8 cellular contexts compared by ENCODE assay signal in the genomic region with DNA sequence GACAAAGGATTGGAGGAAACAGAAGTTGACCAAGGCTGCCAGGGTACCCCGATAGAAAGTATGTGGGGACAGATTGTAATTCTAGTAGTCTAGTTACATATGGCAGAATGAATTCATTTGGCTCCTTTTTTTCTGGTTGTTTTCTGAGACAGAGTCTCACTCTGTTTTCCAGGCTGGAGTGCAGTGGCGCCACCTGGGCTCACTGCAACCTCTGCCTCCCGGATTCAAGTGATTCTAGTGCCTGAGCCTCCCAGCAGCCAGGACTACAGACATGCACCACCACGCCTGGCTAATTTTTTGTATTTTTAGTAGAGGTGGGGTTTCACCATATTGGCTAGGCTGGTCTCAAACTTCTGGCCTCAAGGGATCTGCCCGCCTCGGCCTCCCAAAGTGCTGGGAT. TPM values are rescaled to one million over a fixed set of nuclear protein-coding genes. Genes with fewer than 3 reads are reported as not detected.
A peak's percentile ranks its signal among the peaks of the same experiment; 100 is the strongest.
DNase-seq lines count a peak whose midpoint lies in the region; FAIRE-seq and TF ChIP-seq lines count a peak whose summit lies in the region.
"Not testable (repeated sequence)": the region's sequence is repeated elsewhere in the genome, so short reads cannot be mapped to it uniquely, and the experiment has no call there.

No MANE protein-coding gene starts in this region.

- BruUV-seq in PC-9 (replicated peaks; lab: Mats Ljungman, UMichigan): not testable (repeated sequence)

- H3K79me2 ChIP-seq in PC-9 (ENCODE audit: low read depth); H1 (ENCODE audit: control insufficient read depth in 1 of 2, insufficient read depth in 2 of 2, low read length in 2 of 2); osteoblast (ENCODE audit: insufficient read depth, low read length): not testable (repeated sequence)

- not testable (repeated sequence) for H2BK12ac ChIP-seq in H1 (ENCODE audit: low read depth, low read length)

- not testable (repeated sequence) for H2AFZ ChIP-seq in PC-9; H1 (ENCODE audit: low read length); osteoblast (ENCODE audit: low read length)

- H3K4ac ChIP-seq in H1 (replicated peaks; ENCODE audit: insufficient read length, low read depth, low read length): not testable (repeated sequence)

- H3K9ac ChIP-seq in adipocyte (ENCODE audit: low read length); H1 (replicated peaks in 1 of 4; ENCODE audit: extremely low read depth in 1 of 4, low read depth in 3 of 4, low read length in 3 of 4): not testable (repeated sequence)

- DNase-seq in AG04450 (ENCODE audit: low read depth, low spot score); osteoblast (ENCODE audit: insufficient read length, low spot score, missing footprints): not testable (repeated sequence)
- DNase-seq in ELF-1 (ENCODE audit: low read depth, low spot score) (peak; percentile 52), KBM-7 (peak; percentile 10), PC-9 (peak in 1 of 2 experiments; percentile 14), adipocyte (ENCODE audit: low read depth) (peak; percentile 1), H1 (ENCODE audit: low read depth in 1 of 2, low spot score in 2 of 2) (peak in 1 of 2 experiments; percentile 57), iPS DF 4.7 (ENCODE audit: extremely low read depth, low spot score) (peak; percentile 3)

- not testable (repeated sequence) for H3K4me1 ChIP-seq in PC-9 (replicated peaks; ENCODE audit: insufficient read depth); adipocyte (ENCODE audit: control insufficient read depth, insufficient read depth, low read length); H1 (replicated peaks in 1 of 4; ENCODE audit: control insufficient read depth in 3 of 4, insufficient read depth in 4 of 4, low read length in 3 of 4); osteoblast (ENCODE audit: insufficient read depth, low read length)

- not testable (repeated sequence) for TF ChIP-seq POLR2A in H1 (IDR thresholded peaks at IDR 0.05; ENCODE audit: control extremely low read depth in 1 of 2, low read depth in 2 of 2, low read length in 2 of 2)

- not testable (repeated sequence) for H3K79me1 ChIP-seq in H1 (ENCODE audit: low read depth, low read length)

- TF ChIP-seq CTCF in AG04450 (IDR thresholded peaks at IDR 0.05; ENCODE audit: low read depth, low read length): peak; percentile 36
- peak; percentile 50; the same call in 1 of the 2 replicates for TF ChIP-seq CTCF in PC-9 (conservative IDR thresholded peaks at IDR 0.05)
- TF ChIP-seq CTCF in H1 (IDR thresholded peaks at IDR 0.05; ENCODE audit: control extremely low read depth in 1 of 3, insufficient read depth in 1 of 3, low read depth in 1 of 3, low read length in 3 of 3): peak; percentile 30 to 58 (median 56); a peak in 3 of 4 replicates
- peak; percentile 42 for TF ChIP-seq CTCF in osteoblast (IDR thresholded peaks at IDR 0.05; ENCODE audit: extremely low read depth, low read depth, low read length)

- not testable (repeated sequence) for H4K5ac ChIP-seq in H1 (ENCODE audit: insufficient read length, low read depth, low read length)

- 90% methylated on average over 6 of the region's 6 CpGs; no CpG with 5 or more reads in 1 of the 2 experiments for WGBS in H1 (ENCODE audit: extremely low coverage in 1 of 2, insufficient coverage in 1 of 2, insufficient read length in 1 of 2, insufficient replicate concordance in 2 of 2, low coverage in 1 of 2, low lambda C conversion rate in 2 of 2, missing lambda C conversion rate in 1 of 2), 2 experiments

- H3K23me2 ChIP-seq in H1 (ENCODE audit: low read depth, low read length): not testable (repeated sequence)

- FAIRE-seq in H1 (lab: Jason Lieb, UNC): not testable (repeated sequence)

- POLR2A ChIA-PET in AG04450 (lab: Yijun Ruan, JAX); PC-9 (lab: Charles Lee; ENCODE audit: unreplicated experiment): not testable (repeated sequence)
- POLR2A ChIA-PET in H1 (lab: Charles Lee; ENCODE audit: partially characterized antibody): interaction anchor here (0.7 to 2.1 kb wide), 2 partner anchors 30 to 223 kb away, joined by 4 to 5 read pairs; a partner anchor contains a TSS

- not testable (repeated sequence) for H4K91ac ChIP-seq in H1 (replicated peaks; ENCODE audit: insufficient read length, low read length)

- H3K4me3 ChIP-seq in AG04450 (ENCODE audit: low read depth, low read length); PC-9; adipocyte (ENCODE audit: low read length); H1 (ENCODE audit: extremely low read depth in 1 of 4, insufficient read depth in 2 of 4, low read depth in 3 of 4, low read length in 4 of 4); osteoblast (ENCODE audit: insufficient read depth, low read length): not testable (repeated sequence)

- in situ Hi-C loops in KBM-7 (cut with MboI; ENCODE audit: low pct_unique_long_range_greater_than_20kb, low sequenced_read_pairs): not testable (repeated sequence)

- intact Hi-C loops in PC-9 (cut with micrococcal nuclease; ENCODE audit: unreplicated experiment): not testable (repeated sequence)

- H3K23ac ChIP-seq in H1 (ENCODE audit: insufficient read length): not testable (repeated sequence)

- not testable (repeated sequence) for H3K9me2 ChIP-seq in PC-9 (ENCODE audit: insufficient read depth)

- not testable (repeated sequence) for H3K4me2 ChIP-seq in PC-9; H1 (ENCODE audit: insufficient read depth in 1 of 2, low read depth in 2 of 2, low read length in 2 of 2); osteoblast (ENCODE audit: insufficient read depth, low read length)

- CTCF ChIA-PET in AG04450 (lab: Charles Lee) (interaction anchor here (0.6 to 2.3 kb wide), 4 partner anchors 12 to 322 kb away, joined by 3 to 10 read pairs (median 3); no protein-coding TSS in a partner anchor), H1 (lab: Charles Lee; ENCODE audit: partially characterized antibody) (interaction anchor here (0.6 to 6.3 kb wide), 22 partner anchors 9 to 310 kb away, joined by 3 to 45 read pairs (median 5); no protein-coding TSS in a partner anchor)
- CTCF ChIA-PET in PC-9 (lab: Charles Lee): not testable (repeated sequence)

- H4K8ac ChIP-seq in H1 (ENCODE audit: extremely low read depth, insufficient read depth, low read length): not testable (repeated sequence)

- H3F3A ChIP-seq in PC-9 (ENCODE audit: insufficient read depth, low read depth): not testable (repeated sequence)

- H2BK120ac ChIP-seq in H1 (replicated peaks; ENCODE audit: low read depth, low read length): not testable (repeated sequence)

- H2BK5ac ChIP-seq in H1 (ENCODE audit: low read depth, low read length): not testable (repeated sequence)

- not testable (repeated sequence) for TF ChIP-seq EP300 in H1 (IDR thresholded peaks at IDR 0.05; ENCODE audit: borderline replicate concordance in 1 of 2, low read depth in 2 of 2, low read length in 2 of 2)

- H3K56ac ChIP-seq in H1 (replicated peaks; ENCODE audit: insufficient read length, low read depth, low read length): not testable (repeated sequence)

- H3K14ac ChIP-seq in H1 (ENCODE audit: insufficient read length): not testable (repeated sequence)

- not testable (repeated sequence) for H3K18ac ChIP-seq in H1 (ENCODE audit: extremely low read depth, low read length)

- H4K20me1 ChIP-seq in PC-9 (ENCODE audit: insufficient read depth); H1 (replicated peaks in 1 of 2; ENCODE audit: control insufficient read depth in 1 of 2, insufficient read depth in 2 of 2, low read length in 2 of 2); osteoblast (ENCODE audit: insufficient read depth, low read length): not testable (repeated sequence)

- not testable (repeated sequence) for H2BK15ac ChIP-seq in H1 (ENCODE audit: low read length)

- H2BK20ac ChIP-seq in H1 (ENCODE audit: low read length): not testable (repeated sequence)

- not testable (repeated sequence) for H3K27ac ChIP-seq in AG04450 (ENCODE audit: low read depth, low read length); PC-9; H1 (ENCODE audit: low read depth, low read length); osteoblast (ENCODE audit: low read depth, low read length)

- not testable (repeated sequence) for H3K9me3 ChIP-seq in AG04450 (ENCODE audit: control insufficient read depth, insufficient read depth, low read length); PC-9 (ENCODE audit: insufficient read depth, low read depth); adipocyte (ENCODE audit: control insufficient read depth, low read length); H1 (ENCODE audit: insufficient read depth in 2 of 2, low read depth in 1 of 2, low read length in 1 of 2); osteoblast (ENCODE audit: low read depth, low read length)

- TF ChIP-seq RAD21 in H1 (IDR thresholded peaks at IDR 0.05 in 1 of 2, conservative IDR thresholded peaks at IDR 0.05 in 1 of 2; ENCODE audit: low read depth in 2 of 2, low read length in 2 of 2): peak; percentile 22 to 38; a peak in 3 of 4 replicates

- not testable (repeated sequence) for H2AK5ac ChIP-seq in H1 (ENCODE audit: low read depth, low read length)

- not testable (repeated sequence) for H3K27me3 ChIP-seq in AG04450 (ENCODE audit: control insufficient read depth, insufficient read depth, low read length); PC-9 (ENCODE audit: insufficient read depth, low read depth); adipocyte (replicated peaks; ENCODE audit: control insufficient read depth, insufficient read depth, low read length); H1 (replicated peaks in 1 of 4; ENCODE audit: control insufficient read depth in 3 of 4, extremely low read depth in 1 of 4, insufficient read depth in 3 of 4, low read length in 3 of 4); osteoblast (ENCODE audit: insufficient read depth, low read length)

- H3K36me3 ChIP-seq in PC-9 (ENCODE audit: low read depth) (peaks cover 29% of the 10 kb centered on the region), adipocyte (ENCODE audit: control insufficient read depth, insufficient read depth, low read length, severe bottlenecking) (peaks cover 84% of the 10 kb centered on the region), H1 (ENCODE audit: control insufficient read depth in 2 of 4, insufficient read depth in 4 of 4, low read length in 3 of 4) (peaks cover 7 to 60% (median 45%) of the 10 kb centered on the region in 4 experiments), osteoblast (ENCODE audit: insufficient read depth, low read length) (peaks cover 51% of the 10 kb centered on the region)

RNA-seq across cellular contexts. Expression of a gene that starts 30.3 kb away (rescaled TPM):
- 919 and 986 TPM in 2 replicates for polyA plus RNA-seq in AG04450 (2011; rRNA removed)
- polyA minus RNA-seq in AG04450 (2011; rRNA and poly(A)+ RNA removed): 340 and 397 TPM in 2 replicates
- 828 and 839 TPM in 2 replicates for total RNA-seq in PC-9 (2021)
- total RNA-seq in H1 (2021; fragmentation: NEBNext Ultra II Directional; extraction: Animal tissue kit (Norgen Biotek cat#: 25700)): 1,310 and 1,336 TPM in 2 replicates
- polyA plus RNA-seq in H1 (2011; rRNA removed): 1,818 and 2,270 TPM in 2 replicates
- polyA plus RNA-seq in H1 (2011; cell fraction: cytosol; rRNA removed): 1,982 TPM
- 640 TPM for polyA plus RNA-seq in H1 (2011; cell fraction: nucleus; rRNA removed)
- 1,729 to 2,391 TPM (median 1,829 TPM) in 4 replicates for polyA plus RNA-seq in H1 (2012, experiment 1 of 2)
- 2,854 TPM for polyA plus RNA-seq in H1 (2012, experiment 2 of 2)
- polyA plus RNA-seq in H1 (2013, experiment 1 of 2): 2,037 TPM
- 2,020 TPM for polyA plus RNA-seq in H1 (2013, experiment 2 of 2)
- 523 and 539 TPM in 2 replicates for polyA minus RNA-seq in H1 (2011; rRNA and poly(A)+ RNA removed)
- polyA minus RNA-seq in H1 (2011; cell fraction: cytosol; rRNA and poly(A)+ RNA removed): 283 TPM
- polyA minus RNA-seq in H1 (2011; cell fraction: nucleus; rRNA and poly(A)+ RNA removed): 1,271 TPM
- total RNA-seq in osteoblast: 762 and 793 TPM in 2 replicates
